ENCODE assay signal across 23 cellular contexts in the genomic region with DNA sequence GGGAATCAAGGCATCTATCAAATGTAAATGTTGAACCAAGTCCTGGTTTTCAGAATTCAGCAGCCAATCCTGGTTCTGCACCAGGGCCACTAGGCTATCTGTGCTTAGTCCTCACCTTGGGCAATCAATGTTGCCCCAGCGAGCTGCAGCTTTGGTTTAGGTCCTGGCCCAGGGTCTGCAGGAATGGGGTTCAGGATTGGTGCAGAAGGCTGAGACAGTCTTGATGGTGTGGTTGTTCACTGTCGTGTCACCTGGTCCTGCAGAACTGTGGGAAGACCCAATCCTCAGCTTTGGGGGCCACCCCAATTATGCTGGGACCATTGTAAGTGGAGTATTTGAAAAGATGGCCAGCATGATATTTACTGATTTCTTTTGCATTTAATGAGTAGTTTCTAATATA. TPM values are rescaled to one million over a fixed set of nuclear protein-coding genes. Genes with fewer than 3 reads are reported as not detected.
DNase-seq lines count a peak whose midpoint lies in the region; ATAC-seq and TF ChIP-seq lines count a peak whose summit lies in the region.
"Had no signal": no experiment of that assay in that cellular context is flagged by ENCODE, and none has a peak within 500 bp of the region (broad histone marks: within the 10 kb centered on the region; RNA-seq: fewer than 3 reads in every experiment).

No MANE protein-coding gene starts in this region.

- H3K9me3 ChIP-seq in CD8-positive, alpha-beta T cell (ENCODE audit: low read length): no peaks in the 10 kb centered on the region
- H3K9me3 ChIP-seq: MG63, Peyer's patch, SJCRH30 had no signal

- no peak overlapping the region for H3K27ac ChIP-seq in CD8-positive, alpha-beta T cell (ENCODE audit: low read depth, low read length)
- H3K27ac ChIP-seq: GM23248, Peyer's patch, SJCRH30 had no signal

- POLR2A ChIA-PET in CD8-positive, alpha-beta T cell (lab: Charles Lee): interaction anchor here (0.6 to 1.2 kb wide), 3 partner anchors 10 to 504 kb away, joined by 3 read pairs; a partner anchor contains a TSS

- H3K4me1 Mint-ChIP-seq in activated T-cell treated with anti-CD3 and anti-CD28 coated beads, Interleukin-2, amount 50 U/mL, for 72 hours (ENCODE audit: low read depth): peaks cover 17% of the 10 kb centered on the region
- H3K4me1 Mint-ChIP-seq in activated T-cell treated with anti-CD3 and anti-CD28 coated beads, Interleukin-2, amount 50 U/mL, for 4 hours (ENCODE audit: low read depth): peaks cover 21% of the 10 kb centered on the region
- H3K4me1 Mint-ChIP-seq in CD8-positive, alpha-beta T cell (ENCODE audit: low read depth): peaks cover 21% of the 10 kb centered on the region
- peaks cover 26% of the 10 kb centered on the region for H3K4me1 Mint-ChIP-seq in memory B cell
- H3K4me1 Mint-ChIP-seq: H9 had no signal

- DNase-seq in activated T-cell treated with anti-CD3 and anti-CD28 coated beads, Interleukin-2, amount 50 U/mL, for 72 hours: no peak
- DNase-seq in activated T-cell treated with anti-CD3 and anti-CD28 coated beads, Interleukin-2, amount 50 U/mL, for 4 hours: no peak
- no peak for DNase-seq in CD8-positive, alpha-beta T cell
- no peak for DNase-seq in memory B cell (ENCODE audit: low spot score in 2 of 2)
- no peak for DNase-seq in DMS153 (lab: John Stamatoyannopoulos, UW)
- DNase-seq: AML-193, C1 segment of cervical spinal cord, DMS79, GM23248, H9, HFFc6, MG63, NCI-H1417, NCI-H1694 treated with DMSO at 0.1 percent for 48 hours, NCI-H2081 treated with DMSO at 0.1 percent for 48 hours, NCI-H2171 treated with DMSO at 0.1 percent for 48 hours, NCI-H524 treated with DMSO at 0.1 percent for 48 hours, Peyer's patch, SJCRH30 had no signal

- no peaks in the 10 kb centered on the region for H3K27me3 Mint-ChIP-seq in activated T-cell treated with anti-CD3 and anti-CD28 coated beads, Interleukin-2, amount 50 U/mL, for 72 hours (ENCODE audit: low read depth)
- H3K27me3 Mint-ChIP-seq in activated T-cell treated with anti-CD3 and anti-CD28 coated beads, Interleukin-2, amount 50 U/mL, for 4 hours (ENCODE audit: low read depth): no peaks in the 10 kb centered on the region
- H3K27me3 Mint-ChIP-seq in CD8-positive, alpha-beta T cell (ENCODE audit: low read depth): no peaks in the 10 kb centered on the region
- no peaks in the 10 kb centered on the region for H3K27me3 Mint-ChIP-seq in memory B cell

- peaks cover 8 to 31% of the 10 kb centered on the region in 2 donors for H3K36me3 Mint-ChIP-seq in activated T-cell treated with anti-CD3 and anti-CD28 coated beads, Interleukin-2, amount 50 U/mL, for 72 hours (ENCODE audit: insufficient read depth in 2 of 2)
- H3K36me3 Mint-ChIP-seq in activated T-cell treated with anti-CD3 and anti-CD28 coated beads, Interleukin-2, amount 50 U/mL, for 4 hours (ENCODE audit: insufficient read depth): peaks cover 36% of the 10 kb centered on the region
- peaks cover 70% of the 10 kb centered on the region for H3K36me3 Mint-ChIP-seq in CD8-positive, alpha-beta T cell
- H3K36me3 Mint-ChIP-seq in memory B cell: peaks cover 35% of the 10 kb centered on the region

- ATAC-seq in activated T-cell treated with anti-CD3 and anti-CD28 coated beads, Interleukin-2, amount 50 U/mL, for 72 hours (replicated peaks in 1 of 2): no peak
- ATAC-seq in activated T-cell treated with anti-CD3 and anti-CD28 coated beads, Interleukin-2, amount 50 U/mL, for 4 hours: no peak
- no peak for ATAC-seq in CD8-positive, alpha-beta T cell
- ATAC-seq in memory B cell (ENCODE audit: low read depth) (no peak), GM19023 (IDR thresholded peaks at IDR 0.05; ENCODE audit: unreplicated experiment) (no peak)

- intact Hi-C loops in CD8-positive, alpha-beta T cell (cut with DNase I, micrococcal nuclease): no loop called here

- H3K27me3 ChIP-seq in CD8-positive, alpha-beta T cell (ENCODE audit: insufficient read depth, low read length): no peaks in the 10 kb centered on the region
- H3K27me3 ChIP-seq: MG63, Peyer's patch, SJCRH30 had no signal

- H3K4me1 ChIP-seq in CD8-positive, alpha-beta T cell (ENCODE audit: insufficient read depth, low read length): peaks cover 7% of the 10 kb centered on the region
- H3K4me1 ChIP-seq: Peyer's patch, SJCRH30 had no signal

- H3K9me3 Mint-ChIP-seq in activated T-cell treated with anti-CD3 and anti-CD28 coated beads, Interleukin-2, amount 50 U/mL, for 72 hours: no peaks in the 10 kb centered on the region
- H3K9me3 Mint-ChIP-seq in activated T-cell treated with anti-CD3 and anti-CD28 coated beads, Interleukin-2, amount 50 U/mL, for 4 hours: no peaks in the 10 kb centered on the region
- H3K9me3 Mint-ChIP-seq in CD8-positive, alpha-beta T cell: no peaks in the 10 kb centered on the region
- no peaks in the 10 kb centered on the region for H3K9me3 Mint-ChIP-seq in memory B cell
- H3K9me3 Mint-ChIP-seq: H9, HFFc6 had no signal

- peak overlapping the region; percentile 57 for H3K27ac Mint-ChIP-seq in activated T-cell treated with anti-CD3 and anti-CD28 coated beads, Interleukin-2, amount 50 U/mL, for 72 hours
- peak overlapping the region; percentile 69 for H3K27ac Mint-ChIP-seq in CD8-positive, alpha-beta T cell
- H3K27ac Mint-ChIP-seq in memory B cell: peak overlapping the region; percentile 28
- H3K27ac Mint-ChIP-seq: H9, HFFc6 had no signal

- no peak overlapping the region for H3K4me3 ChIP-seq in CD8-positive, alpha-beta T cell (ENCODE audit: low read depth, low read length)
- H3K4me3 ChIP-seq: GM23248, MG63, Peyer's patch, SJCRH30 had no signal

- no peak overlapping the region for H3K4me3 Mint-ChIP-seq in activated T-cell treated with anti-CD3 and anti-CD28 coated beads, Interleukin-2, amount 50 U/mL, for 72 hours
- no peak overlapping the region for H3K4me3 Mint-ChIP-seq in activated T-cell treated with anti-CD3 and anti-CD28 coated beads, Interleukin-2, amount 50 U/mL, for 4 hours
- H3K4me3 Mint-ChIP-seq in CD8-positive, alpha-beta T cell: no peak overlapping the region
- H3K4me3 Mint-ChIP-seq in memory B cell: no peak overlapping the region
- H3K4me3 Mint-ChIP-seq: H9, HFFc6 had no signal

- no peak for TF ChIP-seq CTCF in CD8-positive, alpha-beta T cell (IDR thresholded peaks at IDR 0.05)

- CTCF ChIA-PET in CD8-positive, alpha-beta T cell (lab: Charles Lee): interaction anchor here (0.5 kb wide), 1 partner anchor 254 kb away, joined by 3 read pairs; no protein-coding TSS in a partner anchor

- H3K36me3 ChIP-seq in CD8-positive, alpha-beta T cell (ENCODE audit: insufficient read depth, low read length): peaks cover 40% of the 10 kb centered on the region

RNA-seq across cellular contexts. Expression of a gene that starts 10.6 kb away (rescaled TPM):
- 10 to 100 TPM; 69.3 to 71.6 TPM for total RNA-seq in activated T-cell treated with anti-CD3 and anti-CD28 coated beads, Interleukin-2, amount 50 U/mL, for 72 hours
- total RNA-seq in activated T-cell treated with anti-CD3 and anti-CD28 coated beads, Interleukin-2, amount 50 U/mL, for 4 hours: 100 to 1,000 TPM; 120 to 133 (median 128) TPM
- total RNA-seq in CD8-positive, alpha-beta T cell: 100 to 1,000 TPM; 107 to 112 TPM

RNA-seq across cellular contexts. Expression of a gene that starts 10.7 kb away (rescaled TPM):
- total RNA-seq in activated T-cell treated with anti-CD3 and anti-CD28 coated beads, Interleukin-2, amount 50 U/mL, for 72 hours: 100 to 1,000 TPM; 189 to 191 TPM
- 100 to 1,000 TPM; 345 to 390 (median 357) TPM for total RNA-seq in activated T-cell treated with anti-CD3 and anti-CD28 coated beads, Interleukin-2, amount 50 U/mL, for 4 hours
- total RNA-seq in CD8-positive, alpha-beta T cell: 100 to 1,000 TPM; 162 to 168 TPM

RNA-seq across cellular contexts. Expression of a gene that starts 18.6 kb away (rescaled TPM):
- not detected for total RNA-seq in activated T-cell treated with anti-CD3 and anti-CD28 coated beads, Interleukin-2, amount 50 U/mL, for 72 hours
- total RNA-seq in activated T-cell treated with anti-CD3 and anti-CD28 coated beads, Interleukin-2, amount 50 U/mL, for 4 hours: not detected
- not detected for total RNA-seq in CD8-positive, alpha-beta T cell
- total RNA-seq: A172, GM23248, H9, HFFc6, LHCN-M2, OCI-LY7, Peyer's patch, SJCRH30 had no signal

RNA-seq across cellular contexts. Expression of a gene that starts 35.1 kb away (rescaled TPM):
- total RNA-seq in activated T-cell treated with anti-CD3 and anti-CD28 coated beads, Interleukin-2, amount 50 U/mL, for 72 hours: 10 to 100 TPM; 38.2 to 60.5 TPM
- 10 to 100 TPM; 39.1 to 47.1 (median 40.1) TPM for total RNA-seq in activated T-cell treated with anti-CD3 and anti-CD28 coated beads, Interleukin-2, amount 50 U/mL, for 4 hours
- total RNA-seq in CD8-positive, alpha-beta T cell: 10 to 100 TPM; 44.4 to 47.6 TPM

RNA-seq across cellular contexts. Expression of a gene that starts 43.1 kb away (rescaled TPM):
- not detected for total RNA-seq in activated T-cell treated with anti-CD3 and anti-CD28 coated beads, Interleukin-2, amount 50 U/mL, for 72 hours
- not detected for total RNA-seq in activated T-cell treated with anti-CD3 and anti-CD28 coated beads, Interleukin-2, amount 50 U/mL, for 4 hours
- not detected for total RNA-seq in CD8-positive, alpha-beta T cell
- total RNA-seq: A172, GM23248, H9, HFFc6, LHCN-M2, OCI-LY7, Peyer's patch, SJCRH30 had no signal
